In the genomic region with DNA sequence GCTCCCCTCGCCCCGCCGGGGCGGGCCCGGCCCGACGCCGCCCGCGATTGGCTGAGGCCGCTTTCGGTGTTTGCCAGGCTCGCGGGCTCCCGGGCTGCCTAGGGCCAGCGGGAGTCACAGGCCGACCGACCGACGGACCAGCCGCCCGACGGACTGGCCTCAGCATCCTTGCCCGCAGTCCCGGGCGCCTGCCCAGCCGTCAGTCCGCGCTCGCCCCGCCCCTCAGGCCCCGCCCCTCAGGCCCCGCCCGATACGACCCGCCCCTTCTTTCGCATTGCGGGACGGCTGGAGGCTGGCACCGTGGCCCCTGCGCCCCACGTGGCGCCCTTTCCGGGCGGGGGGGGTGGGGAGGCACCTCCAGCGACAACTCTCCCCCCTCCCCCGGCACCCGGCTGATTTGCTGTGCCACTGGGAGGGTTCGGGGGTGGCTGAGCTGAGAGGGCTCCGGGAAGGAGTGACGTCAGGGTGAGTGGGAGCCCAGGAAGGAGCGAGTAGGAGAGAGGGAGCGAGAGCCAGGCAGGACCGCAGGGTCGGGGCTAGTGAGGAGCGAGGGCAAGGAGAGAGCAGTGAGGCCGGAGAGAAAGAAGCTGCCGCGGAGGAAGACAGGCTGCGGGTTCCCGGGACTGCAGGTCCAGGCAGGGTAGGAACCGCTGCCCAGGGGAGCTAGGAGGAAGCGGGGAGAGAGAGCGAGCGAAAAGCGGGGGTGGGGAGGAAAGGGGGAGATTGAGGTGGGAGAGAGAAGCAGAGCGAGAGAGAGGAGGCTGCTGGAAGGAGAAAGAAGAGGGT, we compare ENCODE assay signal across 1 cellular context.
TF ChIP-seq lines count a peak whose summit lies in the region.

ASPHD1 (plus strand) TSS at position 387 of the 786 bp plus-strand sequence. CDS start 484 bp downstream, outside the sequence.

TF ChIP-seq in HepG2, 621 proteins besides CTCF, POLR2A, EP300 and RAD21 (continued from another document and continues in another):
- TF ChIP-seq, protein P1, sequence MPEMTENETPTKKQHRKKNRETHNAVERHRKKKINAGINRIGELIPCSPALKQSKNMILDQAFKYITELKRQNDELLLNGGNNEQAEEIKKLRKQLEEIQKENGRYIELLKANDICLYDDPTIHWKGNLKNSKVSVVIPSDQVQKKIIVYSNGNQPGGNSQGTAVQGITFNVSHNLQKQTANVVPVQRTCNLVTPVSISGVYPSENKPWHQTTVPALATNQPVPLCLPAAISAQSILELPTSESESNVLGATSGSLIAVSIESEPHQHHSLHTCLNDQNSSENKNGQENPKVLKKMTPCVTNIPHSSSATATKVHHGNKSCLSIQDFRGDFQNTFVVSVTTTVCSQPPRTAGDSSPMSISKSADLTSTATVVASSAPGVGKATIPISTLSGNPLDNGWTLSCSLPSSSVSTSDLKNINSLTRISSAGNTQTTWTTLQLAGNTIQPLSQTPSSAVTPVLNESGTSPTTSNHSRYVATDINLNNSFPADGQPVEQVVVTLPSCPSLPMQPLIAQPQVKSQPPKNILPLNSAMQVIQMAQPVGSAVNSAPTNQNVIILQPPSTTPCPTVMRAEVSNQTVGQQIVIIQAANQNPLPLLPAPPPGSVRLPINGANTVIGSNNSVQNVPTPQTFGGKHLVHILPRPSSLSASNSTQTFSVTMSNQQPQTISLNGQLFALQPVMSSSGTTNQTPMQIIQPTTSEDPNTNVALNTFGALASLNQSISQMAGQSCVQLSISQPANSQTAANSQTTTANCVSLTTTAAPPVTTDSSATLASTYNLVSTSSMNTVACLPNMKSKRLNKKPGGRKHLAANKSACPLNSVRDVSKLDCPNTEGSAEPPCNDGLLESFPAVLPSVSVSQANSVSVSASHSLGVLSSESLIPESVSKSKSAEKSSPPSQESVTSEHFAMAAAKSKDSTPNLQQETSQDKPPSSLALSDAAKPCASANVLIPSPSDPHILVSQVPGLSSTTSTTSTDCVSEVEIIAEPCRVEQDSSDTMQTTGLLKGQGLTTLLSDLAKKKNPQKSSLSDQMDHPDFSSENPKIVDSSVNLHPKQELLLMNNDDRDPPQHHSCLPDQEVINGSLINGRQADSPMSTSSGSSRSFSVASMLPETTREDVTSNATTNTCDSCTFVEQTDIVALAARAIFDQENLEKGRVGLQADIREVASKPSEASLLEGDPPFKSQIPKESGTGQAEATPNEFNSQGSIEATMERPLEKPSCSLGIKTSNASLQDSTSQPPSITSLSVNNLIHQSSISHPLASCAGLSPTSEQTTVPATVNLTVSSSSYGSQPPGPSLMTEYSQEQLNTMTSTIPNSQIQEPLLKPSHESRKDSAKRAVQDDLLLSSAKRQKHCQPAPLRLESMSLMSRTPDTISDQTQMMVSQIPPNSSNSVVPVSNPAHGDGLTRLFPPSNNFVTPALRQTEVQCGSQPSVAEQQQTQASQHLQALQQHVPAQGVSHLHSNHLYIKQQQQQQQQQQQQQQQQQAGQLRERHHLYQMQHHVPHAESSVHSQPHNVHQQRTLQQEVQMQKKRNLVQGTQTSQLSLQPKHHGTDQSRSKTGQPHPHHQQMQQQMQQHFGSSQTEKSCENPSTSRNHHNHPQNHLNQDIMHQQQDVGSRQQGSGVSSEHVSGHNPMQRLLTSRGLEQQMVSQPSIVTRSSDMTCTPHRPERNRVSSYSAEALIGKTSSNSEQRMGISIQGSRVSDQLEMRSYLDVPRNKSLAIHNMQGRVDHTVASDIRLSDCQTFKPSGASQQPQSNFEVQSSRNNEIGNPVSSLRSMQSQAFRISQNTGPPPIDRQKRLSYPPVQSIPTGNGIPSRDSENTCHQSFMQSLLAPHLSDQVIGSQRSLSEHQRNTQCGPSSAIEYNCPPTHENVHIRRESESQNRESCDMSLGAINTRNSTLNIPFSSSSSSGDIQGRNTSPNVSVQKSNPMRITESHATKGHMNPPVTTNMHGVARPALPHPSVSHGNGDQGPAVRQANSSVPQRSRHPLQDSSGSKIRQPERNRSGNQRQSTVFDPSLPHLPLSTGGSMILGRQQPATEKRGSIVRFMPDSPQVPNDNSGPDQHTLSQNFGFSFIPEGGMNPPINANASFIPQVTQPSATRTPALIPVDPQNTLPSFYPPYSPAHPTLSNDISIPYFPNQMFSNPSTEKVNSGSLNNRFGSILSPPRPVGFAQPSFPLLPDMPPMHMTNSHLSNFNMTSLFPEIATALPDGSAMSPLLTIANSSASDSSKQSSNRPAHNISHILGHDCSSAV (CRISPR knock-in tag; IDR thresholded peaks at IDR 0.05; ENCODE audit: borderline replicate concordance), result no peak
- peak; percentile 63; the same call in 1 of the 2 replicates for TF ChIP-seq DNMT3B (CRISPR knock-in tag; conservative IDR thresholded peaks at IDR 0.05)
- TF ChIP-seq RFX3 (CRISPR knock-in tag; IDR thresholded peaks at IDR 0.05), result no peak
- TF ChIP-seq GFI1 (CRISPR knock-in tag; IDR thresholded peaks at IDR 0.05; ENCODE audit: borderline replicate concordance), result no peak
- no peak for TF ChIP-seq RFX1 (IDR thresholded peaks at IDR 0.05)
- no peak for TF ChIP-seq MIER3 (CRISPR knock-in tag; IDR thresholded peaks at IDR 0.05; ENCODE audit: borderline replicate concordance)
- TF ChIP-seq NFKB2 (CRISPR knock-in tag; IDR thresholded peaks at IDR 0.05; ENCODE audit: borderline replicate concordance), result peak; percentile 4; the same call in 1 of the 2 replicates
- TF ChIP-seq NR2F6 (IDR thresholded peaks at IDR 0.05), result no peak
- TF ChIP-seq NR2F6 (CRISPR knock-in tag; IDR thresholded peaks at IDR 0.05), result peak; percentile 66
- TF ChIP-seq, protein P2, sequence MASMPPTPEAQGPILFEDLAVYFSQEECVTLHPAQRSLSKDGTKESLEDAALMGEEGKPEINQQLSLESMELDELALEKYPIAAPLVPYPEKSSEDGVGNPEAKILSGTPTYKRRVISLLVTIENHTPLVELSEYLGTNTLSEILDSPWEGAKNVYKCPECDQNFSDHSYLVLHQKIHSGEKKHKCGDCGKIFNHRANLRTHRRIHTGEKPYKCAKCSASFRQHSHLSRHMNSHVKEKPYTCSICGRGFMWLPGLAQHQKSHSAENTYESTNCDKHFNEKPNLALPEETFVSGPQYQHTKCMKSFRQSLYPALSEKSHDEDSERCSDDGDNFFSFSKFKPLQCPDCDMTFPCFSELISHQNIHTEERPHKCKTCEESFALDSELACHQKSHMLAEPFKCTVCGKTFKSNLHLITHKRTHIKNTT (CRISPR knock-in tag; IDR thresholded peaks at IDR 0.05), result no peak
- TF ChIP-seq BRD4 (CRISPR knock-in tag; IDR thresholded peaks at IDR 0.05), result no peak; the same call in 1 of the 2 replicates
- TF ChIP-seq ZNF740 (CRISPR knock-in tag; IDR thresholded peaks at IDR 0.05), result peak; percentile 82; the same call in 1 of the 2 replicates
- no peak for TF ChIP-seq SKI (IDR thresholded peaks at IDR 0.05; ENCODE audit: partially characterized antibody)
- peak; percentile 77; the same call in 1 of the 2 replicates for TF ChIP-seq ZNF589 (CRISPR knock-in tag; conservative IDR thresholded peaks at IDR 0.05)
- 0 out of 2 replicates have a peak, but pooled peaks have one; percentile 58 for TF ChIP-seq JUNB (CRISPR knock-in tag; IDR thresholded peaks at IDR 0.05; ENCODE audit: borderline replicate concordance)
- TF ChIP-seq THAP7 (CRISPR knock-in tag; IDR thresholded peaks at IDR 0.05), result peak; percentile 82; the same call in 1 of the 2 replicates
- TF ChIP-seq, protein P3, sequence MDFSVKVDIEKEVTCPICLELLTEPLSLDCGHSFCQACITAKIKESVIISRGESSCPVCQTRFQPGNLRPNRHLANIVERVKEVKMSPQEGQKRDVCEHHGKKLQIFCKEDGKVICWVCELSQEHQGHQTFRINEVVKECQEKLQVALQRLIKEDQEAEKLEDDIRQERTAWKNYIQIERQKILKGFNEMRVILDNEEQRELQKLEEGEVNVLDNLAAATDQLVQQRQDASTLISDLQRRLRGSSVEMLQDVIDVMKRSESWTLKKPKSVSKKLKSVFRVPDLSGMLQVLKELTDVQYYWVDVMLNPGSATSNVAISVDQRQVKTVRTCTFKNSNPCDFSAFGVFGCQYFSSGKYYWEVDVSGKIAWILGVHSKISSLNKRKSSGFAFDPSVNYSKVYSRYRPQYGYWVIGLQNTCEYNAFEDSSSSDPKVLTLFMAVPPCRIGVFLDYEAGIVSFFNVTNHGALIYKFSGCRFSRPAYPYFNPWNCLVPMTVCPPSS (IDR thresholded peaks at IDR 0.05), result no peak
- TF ChIP-seq SMAD3 (CRISPR knock-in tag; IDR thresholded peaks at IDR 0.05), result no peak; the same call in 1 of the 2 replicates
- no peak; the same call in none of the 2 replicates for TF ChIP-seq ZNF501 (CRISPR knock-in tag; IDR thresholded peaks at IDR 0.05)
- TF ChIP-seq, protein P4, sequence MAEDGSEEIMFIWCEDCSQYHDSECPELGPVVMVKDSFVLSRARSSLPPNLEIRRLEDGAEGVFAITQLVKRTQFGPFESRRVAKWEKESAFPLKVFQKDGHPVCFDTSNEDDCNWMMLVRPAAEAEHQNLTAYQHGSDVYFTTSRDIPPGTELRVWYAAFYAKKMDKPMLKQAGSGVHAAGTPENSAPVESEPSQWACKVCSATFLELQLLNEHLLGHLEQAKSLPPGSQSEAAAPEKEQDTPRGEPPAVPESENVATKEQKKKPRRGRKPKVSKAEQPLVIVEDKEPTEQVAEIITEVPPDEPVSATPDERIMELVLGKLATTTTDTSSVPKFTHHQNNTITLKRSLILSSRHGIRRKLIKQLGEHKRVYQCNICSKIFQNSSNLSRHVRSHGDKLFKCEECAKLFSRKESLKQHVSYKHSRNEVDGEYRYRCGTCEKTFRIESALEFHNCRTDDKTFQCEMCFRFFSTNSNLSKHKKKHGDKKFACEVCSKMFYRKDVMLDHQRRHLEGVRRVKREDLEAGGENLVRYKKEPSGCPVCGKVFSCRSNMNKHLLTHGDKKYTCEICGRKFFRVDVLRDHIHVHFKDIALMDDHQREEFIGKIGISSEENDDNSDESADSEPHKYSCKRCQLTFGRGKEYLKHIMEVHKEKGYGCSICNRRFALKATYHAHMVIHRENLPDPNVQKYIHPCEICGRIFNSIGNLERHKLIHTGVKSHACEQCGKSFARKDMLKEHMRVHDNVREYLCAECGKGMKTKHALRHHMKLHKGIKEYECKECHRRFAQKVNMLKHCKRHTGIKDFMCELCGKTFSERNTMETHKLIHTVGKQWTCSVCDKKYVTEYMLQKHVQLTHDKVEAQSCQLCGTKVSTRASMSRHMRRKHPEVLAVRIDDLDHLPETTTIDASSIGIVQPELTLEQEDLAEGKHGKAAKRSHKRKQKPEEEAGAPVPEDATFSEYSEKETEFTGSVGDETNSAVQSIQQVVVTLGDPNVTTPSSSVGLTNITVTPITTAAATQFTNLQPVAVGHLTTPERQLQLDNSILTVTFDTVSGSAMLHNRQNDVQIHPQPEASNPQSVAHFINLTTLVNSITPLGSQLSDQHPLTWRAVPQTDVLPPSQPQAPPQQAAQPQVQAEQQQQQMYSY (CRISPR knock-in tag; IDR thresholded peaks at IDR 0.05), result no peak; the same call in 1 of the 2 replicates
- peak; percentile 92; the same call in 1 of the 2 replicates for TF ChIP-seq ARNT2 (CRISPR knock-in tag; IDR thresholded peaks at IDR 0.05; ENCODE audit: low read depth)
- TF ChIP-seq BRCA1 (CRISPR knock-in tag; IDR thresholded peaks at IDR 0.05), result no peak
- TF ChIP-seq ZNF350 (CRISPR knock-in tag; IDR thresholded peaks at IDR 0.05; ENCODE audit: borderline replicate concordance, low read depth), result peak; percentile 66; the same call in 1 of the 2 replicates
- TF ChIP-seq NCOR1 (IDR thresholded peaks at IDR 0.05; ENCODE audit: borderline replicate concordance, low read length), result no peak
- TF ChIP-seq ZNF138 (CRISPR knock-in tag; IDR thresholded peaks at IDR 0.05; ENCODE audit: low read depth), result peak; percentile 62; the same call in 1 of the 2 replicates
- peak; percentile 22 for TF ChIP-seq XRCC5 (optimal IDR thresholded peaks at IDR 0.05; ENCODE audit: low read length)
- no peak; the same call in 1 of the 2 replicates for TF ChIP-seq ZNF230 (CRISPR knock-in tag; IDR thresholded peaks at IDR 0.05)
- peak; percentile 92; the same call in 1 of the 2 replicates for TF ChIP-seq SALL1 (CRISPR knock-in tag; IDR thresholded peaks at IDR 0.05)
- TF ChIP-seq, protein P5, sequence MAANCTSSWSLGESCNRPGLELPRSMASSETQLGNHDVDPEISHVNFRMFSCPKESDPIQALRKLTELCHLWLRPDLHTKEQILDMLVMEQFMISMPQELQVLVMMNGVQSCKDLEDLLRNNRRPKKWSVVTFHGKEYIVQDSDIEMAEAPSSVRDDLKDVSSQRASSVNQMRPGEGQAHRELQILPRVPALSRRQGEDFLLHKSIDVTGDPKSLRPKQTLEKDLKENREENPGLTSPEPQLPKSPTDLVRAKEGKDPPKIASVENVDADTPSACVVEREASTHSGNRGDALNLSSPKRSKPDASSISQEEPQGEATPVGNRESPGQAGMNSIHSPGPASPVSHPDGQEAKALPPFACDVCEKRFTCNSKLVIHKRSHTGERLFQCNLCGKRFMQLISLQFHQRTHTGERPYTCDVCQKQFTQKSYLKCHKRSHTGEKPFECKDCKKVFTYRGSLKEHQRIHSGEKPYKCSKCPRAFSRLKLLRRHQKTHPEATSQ (CRISPR knock-in tag; IDR thresholded peaks at IDR 0.05; ENCODE audit: borderline replicate concordance), result peak; percentile 57
- TF ChIP-seq ZNF572 (CRISPR knock-in tag; IDR thresholded peaks at IDR 0.05), result 0 out of 2 replicates have a peak, but pooled peaks have one; percentile 61
- TF ChIP-seq GLI4 (CRISPR knock-in tag; IDR thresholded peaks at IDR 0.05; ENCODE audit: borderline replicate concordance), result peak; percentile 99; the same call in 1 of the 2 replicates
- no peak; the same call in none of the 2 replicates for TF ChIP-seq ZNF607 (CRISPR knock-in tag; IDR thresholded peaks at IDR 0.05; ENCODE audit: borderline replicate concordance)
- TF ChIP-seq, protein P6, sequence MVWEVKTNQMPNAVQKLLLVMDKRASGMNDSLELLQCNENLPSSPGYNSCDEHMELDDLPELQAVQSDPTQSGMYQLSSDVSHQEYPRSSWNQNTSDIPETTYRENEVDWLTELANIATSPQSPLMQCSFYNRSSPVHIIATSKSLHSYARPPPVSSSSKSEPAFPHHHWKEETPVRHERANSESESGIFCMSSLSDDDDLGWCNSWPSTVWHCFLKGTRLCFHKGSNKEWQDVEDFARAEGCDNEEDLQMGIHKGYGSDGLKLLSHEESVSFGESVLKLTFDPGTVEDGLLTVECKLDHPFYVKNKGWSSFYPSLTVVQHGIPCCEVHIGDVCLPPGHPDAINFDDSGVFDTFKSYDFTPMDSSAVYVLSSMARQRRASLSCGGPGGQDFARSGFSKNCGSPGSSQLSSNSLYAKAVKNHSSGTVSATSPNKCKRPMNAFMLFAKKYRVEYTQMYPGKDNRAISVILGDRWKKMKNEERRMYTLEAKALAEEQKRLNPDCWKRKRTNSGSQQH (CRISPR knock-in tag; IDR thresholded peaks at IDR 0.05; ENCODE audit: low read depth), result peak; percentile 77; the same call in 1 of the 2 replicates
- no peak for TF ChIP-seq RBAK (CRISPR knock-in tag; IDR thresholded peaks at IDR 0.05)
- no peak for TF ChIP-seq ONECUT2 (CRISPR knock-in tag; IDR thresholded peaks at IDR 0.05)
- TF ChIP-seq ZNF235 (CRISPR knock-in tag; IDR thresholded peaks at IDR 0.05; ENCODE audit: borderline replicate concordance), result peak; percentile 95; the same call in 1 of the 2 replicates
